In genomic region chr17:74715144-74715543, GRCh38 we compare ENCODE assay signal across 21 cellular contexts. TPM values are rescaled to one million over a fixed set of nuclear protein-coding genes. Genes with fewer than 3 reads are reported as not detected.
DNase-seq lines count a peak whose midpoint lies in the region; TF ChIP-seq lines count a peak whose summit lies in the region.
"Had no signal": no experiment of that assay in that cellular context is flagged by ENCODE, and none has a peak within 500 bp of the region (broad histone marks: within the 10 kb centered on the region; RNA-seq: fewer than 3 reads in every experiment).

No MANE protein-coding gene starts in this region.

- 23% methylated on average over 4 of the region's 4 CpGs for WGBS in prostate gland

- TF ChIP-seq CTCF in NB4 (IDR thresholded peaks at IDR 0.05; ENCODE audit: low read depth, low read length) (no peak), prostate gland (IDR thresholded peaks at IDR 0.05) (no peak)

- TF ChIP-seq POLR2A in NB4 (IDR thresholded peaks at IDR 0.05; ENCODE audit: extremely low read depth, insufficient read length) (no peak), prostate gland (IDR thresholded peaks at IDR 0.05) (no peak)

- DNase-seq in COLO668 (lab: John Stamatoyannopoulos, UW; ENCODE audit: unreplicated experiment), result peak; percentile 18
- DNase-seq in NB4 (ENCODE audit: low read depth), result peak; percentile 18
- DNase-seq in amniotic epithelial cell (ENCODE audit: low read depth), result peak; percentile 73
- DNase-seq in mucosa of gallbladder (ENCODE audit: low spot score), result peak; percentile 67
- no peak for DNase-seq in prostate gland (ENCODE audit: low spot score)
- no peak for DNase-seq in iPS-NIHi11 (ENCODE audit: low spot score)
- no peak for DNase-seq in stimulated activated CD4-positive, alpha-beta T cell treated with anti-CD3 and anti-CD28 coated beads, Interleukin-4, amount 100 ng/mL, for 24 hours
- no peak for DNase-seq in NCI-H2227 treated with DMSO at 0.1 percent for 48 hours (lab: John Stamatoyannopoulos, UW)
- DNase-seq: activated CD8-positive, alpha-beta T cell treated with anti-CD3 and anti-CD28 coated beads, Interleukin-2, amount 10 ng/mL, durations not matched to agents 7 days and 5 days; activated naive CD4-positive, alpha-beta T cell treated with anti-CD3 and anti-CD28 coated beads, Interleukin-2, amount 10 ng/mL, durations not matched to agents 7 days and 5 days; activated T-cell treated with anti-CD3 and anti-CD28 coated beads, Interleukin-2, amount 50 U/mL, for 24 hours; CD4-positive, CD25-positive, alpha-beta regulatory T cell; DMS79; glutamatergic neuron; MV-4-11; NCI-H2029 treated with DMSO at 0.1 percent for 48 hours; NCI-H526; psoas muscle; SIG-M5; substantia nigra had no signal

- no peak overlapping the region for H3K27ac ChIP-seq in prostate gland
- H3K27ac ChIP-seq: psoas muscle, spleen had no signal

- H3K4me3 ChIP-seq in NB4 (ENCODE audit: low read depth, low read length) (no peak overlapping the region), prostate gland (no peak overlapping the region)
- H3K4me3 ChIP-seq: psoas muscle, spleen had no signal

- no peaks in the 10 kb centered on the region for H3K4me1 ChIP-seq in prostate gland (replicated peaks)
- H3K4me1 ChIP-seq: psoas muscle had no signal

- intact Hi-C loops in prostate gland (cut with DNase I), result no loop called here

- no peaks in the 10 kb centered on the region for H3K36me3 ChIP-seq in prostate gland
- H3K36me3 ChIP-seq: spleen had no signal

- no peaks in the 10 kb centered on the region for H3K27me3 ChIP-seq in prostate gland (replicated peaks; ENCODE audit: insufficient read depth)

- no peaks in the 10 kb centered on the region for H3K9me3 ChIP-seq in prostate gland
- H3K9me3 ChIP-seq: psoas muscle, spleen had no signal

RNA-seq across cellular contexts. Expression of gene CD300LF, which starts 2.4 kb away (rescaled TPM):
- total RNA-seq in mucosa of gallbladder (1.8 TPM), prostate gland (1 to 10 TPM in 1 of 2 donors, under 1 TPM in 1; 0.59 to 1.2 TPM)
- total RNA-seq: activated CD8-positive, alpha-beta T cell treated with anti-CD3 and anti-CD28 coated beads, Interleukin-2, amount 10 ng/mL, durations not matched to agents 7 days and 5 days had no signal

RNA-seq across cellular contexts. Expression of gene RAB37, which starts 21.9 kb away (rescaled TPM):
- total RNA-seq in mucosa of gallbladder (5.1 TPM), prostate gland (1 to 10 TPM; 1.6 to 2.2 TPM)

RNA-seq across cellular contexts. Expression of gene NHERF1, which starts 33.3 kb away (rescaled TPM):
- total RNA-seq in mucosa of gallbladder (568 TPM), prostate gland (100 to 1,000 TPM in 1 of 2 donors, 10 to 100 TPM in 1; 84.1 to 133 TPM)

Comparison
In these comparisons a context has a peak if more than half of its experiments do, and no peak if none do; other contexts are left out.
1. DNase-seq: peak in COLO668 (single experiment), NB4 (single experiment), amniotic epithelial cell (single experiment) and mucosa of gallbladder (single experiment); none in prostate gland (single experiment), iPS-NIHi11 (single experiment), stimulated activated CD4-positive, alpha-beta T cell treated with anti-CD3 and anti-CD28 coated beads, Interleukin-4, amount 100 ng/mL, for 24 hours (single experiment) and NCI-H2227 treated with DMSO at 0.1 percent for 48 hours (single experiment).